8 cellular contexts compared by ENCODE assay signal in genomic region chr1:161530158-161530557, GRCh38. TPM values are rescaled to one million over a fixed set of nuclear protein-coding genes. Genes with fewer than 3 reads are reported as not detected.
DNase-seq lines count a peak whose midpoint lies in the region; ATAC-seq and TF ChIP-seq lines count a peak whose summit lies in the region.
"Not testable (repeated sequence)": the region's sequence is repeated elsewhere in the genome, so short reads cannot be mapped to it uniquely, and the experiment has no call there.

No MANE protein-coding gene starts in this region.

- H3K27ac ChIP-seq in A673 (ENCODE audit: low read depth, low read length, poor library complexity, severe bottlenecking): not testable (repeated sequence)
- peak overlapping the region in 3 of 4 donors; percentile 71 to 78 (median 73) for H3K27ac ChIP-seq in gastrocnemius medialis

- intact Hi-C loops in A673 (cut with micrococcal nuclease; ENCODE audit: unreplicated experiment): loop anchor here (10.0 kb wide), 1 partner anchor 85 kb away; no protein-coding TSS in a partner anchor
- intact Hi-C loops in gastrocnemius medialis (cut with DNase I; ENCODE audit: low total_unique reads): not testable (repeated sequence)

- H3K36me3 ChIP-seq in A673 (ENCODE audit: insufficient read depth, low read length, poor library complexity, severe bottlenecking); gastrocnemius medialis: not testable (repeated sequence)

- peak overlapping the region; percentile 59 for H3K4me3 ChIP-seq in A673 (ENCODE audit: low read depth, low read length, poor library complexity, severe bottlenecking)
- H3K4me3 ChIP-seq in cardiac fibroblast (replicated peaks in 1 of 2; ENCODE audit: low read depth in 2 of 2, low read length in 2 of 2): peak overlapping the region; percentile 60 to 64
- peak overlapping the region; percentile 64 to 84 (median 72) for H3K4me3 ChIP-seq in gastrocnemius medialis

- POLR2A ChIA-PET in A673 (lab: Charles Lee; ENCODE audit: low non-redundant PET): interaction anchor here (0.6 kb wide), 1 partner anchor 10 kb away, joined by 3 read pairs; no protein-coding TSS in a partner anchor

- not testable (repeated sequence) for H3K27me3 ChIP-seq in A673 (replicated peaks; ENCODE audit: insufficient read depth, low read depth, low read length, poor library complexity); gastrocnemius medialis

- CTCF ChIA-PET in A673 (lab: Charles Lee): interaction anchor here (0.7 kb wide), 1 partner anchor 9 kb away, joined by 8 read pairs; no protein-coding TSS in a partner anchor

- peak; percentile 80 for DNase-seq in A673 (ENCODE audit: low spot score)
- DNase-seq in NCI-H526 treated with DMSO at 0.1 percent for 48 hours (lab: John Stamatoyannopoulos, UW): peak; percentile 84
- DNase-seq in activated CD4-positive, alpha-beta T cell treated with anti-CD3 and anti-CD28 coated beads for 24 hours (ENCODE audit: low read depth in 2 of 2): peak; percentile 53 to 73
- DNase-seq in cardiac fibroblast (ENCODE audit: low read depth in 2 of 2): peak; percentile 83 to 84
- DNase-seq in inferior parietal cortex (ENCODE audit: extremely low spot score): peak; percentile 75
- not testable (repeated sequence) for DNase-seq in gastrocnemius medialis

- H3K4me1 ChIP-seq in A673 (ENCODE audit: insufficient read depth, low read length, poor library complexity, severe bottlenecking); gastrocnemius medialis: not testable (repeated sequence)

- not testable (repeated sequence) for BruUV-seq in A673 (replicated peaks; lab: Mats Ljungman, UMichigan)

- not testable (repeated sequence) for H3K9me3 ChIP-seq in A673 (ENCODE audit: low read depth, low read length, poor library complexity, severe bottlenecking); gastrocnemius medialis

- in situ Hi-C loops in gastrocnemius medialis (cut with MboI; ENCODE audit: low sequenced_read_pairs in 4 of 4): not testable (repeated sequence)

- not testable (repeated sequence) for TF ChIP-seq POLR2A in gastrocnemius medialis (IDR thresholded peaks at IDR 0.05)

- ATAC-seq in GM18868 (IDR thresholded peaks at IDR 0.05; ENCODE audit: unreplicated experiment) (peak; percentile 32), HG03378 (IDR thresholded peaks at IDR 0.05; ENCODE audit: unreplicated experiment) (peak; percentile 43), gastrocnemius medialis (peak; percentile 57 to 82)

- TF ChIP-seq CTCF in A673 (conservative IDR thresholded peaks at IDR 0.05; ENCODE audit: low read depth, low read length); cardiac fibroblast (IDR thresholded peaks at IDR 0.05; ENCODE audit: low read depth, low read length); gastrocnemius medialis (IDR thresholded peaks at IDR 0.05 in 4 of 5, conservative IDR thresholded peaks at IDR 0.05 in 1 of 5): not testable (repeated sequence)

RNA-seq across cellular contexts. Expression of gene HSPA6, which starts 5.8 kb away (rescaled TPM):
- total RNA-seq in A673 (2021): 0.28 and 0.37 TPM in 2 replicates
- under 1 TPM in 2 of 4 donors, not detected in 2; 0.25 to 0.60 TPM for total RNA-seq in gastrocnemius medialis

RNA-seq across cellular contexts. Expression of gene FCGR3A, which starts 19.5 kb away (rescaled TPM):
- not detected in 2 replicates for total RNA-seq in A673 (2021)
- 1 to 10 TPM; 1.7 to 7.7 (median 3.0) TPM for total RNA-seq in gastrocnemius medialis

RNA-seq across cellular contexts. Expression of gene FCGR2A, which starts 24.9 kb away (rescaled TPM):
- total RNA-seq in A673 (2021): not detected in 2 replicates
- 1 to 10 TPM; 5.0 to 9.0 (median 7.2) TPM for total RNA-seq in gastrocnemius medialis
